Comparison of ENCODE assay signal across 1 cellular context in genomic region chr1:9238134-9238533, GRCh38.
TF ChIP-seq lines count a peak whose summit lies in the region.

No MANE protein-coding gene starts in this region.

TF ChIP-seq in K562, 482 proteins besides CTCF, POLR2A, EP300 and RAD21:
- no peak for TF ChIP-seq PRPF4 (IDR thresholded peaks at IDR 0.05; ENCODE audit: insufficient read depth, low read depth, low read length, poor library complexity, severe bottlenecking)
- TF ChIP-seq ZNF75A (CRISPR knock-in tag; IDR thresholded peaks at IDR 0.05), result no peak
- TF ChIP-seq EZH2 (IDR thresholded peaks at IDR 0.05; ENCODE audit: borderline replicate concordance, low read depth, low read length), result no peak
- no peak for TF ChIP-seq TCF7 (IDR thresholded peaks at IDR 0.05; ENCODE audit: borderline replicate concordance)
- peak; percentile 30 for TF ChIP-seq RBM25 (IDR thresholded peaks at IDR 0.05; ENCODE audit: low read depth, low read length, severe bottlenecking)
- no peak for TF ChIP-seq TGIF2 (CRISPR knock-in tag; IDR thresholded peaks at IDR 0.05)
- 0 out of 2 replicates have a peak, but pooled peaks have one; percentile 25 for TF ChIP-seq ZBTB33 (CRISPR knock-in tag; IDR thresholded peaks at IDR 0.05)
- TF ChIP-seq BCOR (IDR thresholded peaks at IDR 0.05), result 0 out of 2 replicates have a peak, but pooled peaks have one; percentile 20
- TF ChIP-seq TARDBP (IDR thresholded peaks at IDR 0.05), result no peak
- no peak for TF ChIP-seq TFE3 (CRISPR knock-in tag; IDR thresholded peaks at IDR 0.05)
